Comparison of ENCODE assay signal across 10 cellular contexts in the genomic region with DNA sequence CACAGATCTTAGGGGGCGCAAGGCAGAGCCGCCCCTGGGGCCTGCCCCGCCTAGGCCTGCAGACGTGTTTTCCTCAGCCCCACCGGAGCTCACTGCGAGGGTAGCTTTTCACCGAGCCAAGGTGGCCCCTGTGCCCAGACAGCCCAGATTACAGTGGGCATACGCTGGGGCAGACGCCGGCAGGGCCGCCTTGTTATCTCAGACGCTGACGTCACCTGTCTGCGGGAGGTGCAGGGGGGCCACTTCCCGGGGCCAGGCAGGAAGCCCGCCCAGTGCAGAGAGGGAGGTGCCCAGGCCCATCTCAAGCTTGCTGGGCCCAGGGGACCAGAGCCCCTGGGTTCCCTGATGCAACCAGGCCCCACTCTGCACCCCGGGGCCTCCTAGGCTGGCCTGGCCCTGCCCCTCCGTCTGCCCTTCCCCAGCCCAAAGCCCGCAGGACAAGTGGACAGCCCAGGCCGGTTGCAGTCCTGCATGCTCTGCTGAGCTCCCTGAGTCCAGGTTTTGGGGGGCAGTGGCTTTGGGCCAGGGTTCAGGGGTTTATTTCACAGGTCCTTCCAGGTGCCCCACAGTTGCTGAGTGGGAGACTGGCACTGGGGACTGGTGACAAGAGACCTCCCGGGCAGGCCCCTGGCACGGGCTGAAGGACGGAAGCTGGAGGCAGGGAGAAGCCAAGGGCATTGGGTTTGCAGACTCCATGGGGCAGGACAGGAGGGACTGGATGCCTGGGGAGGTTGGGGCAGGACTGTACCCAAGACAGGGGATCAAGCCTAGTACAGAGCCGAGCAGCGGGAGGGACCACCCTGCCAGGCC. TPM values are rescaled to one million over a fixed set of nuclear protein-coding genes. Genes with fewer than 3 reads are reported as not detected.
DNase-seq lines count a peak whose midpoint lies in the region; ATAC-seq and TF ChIP-seq lines count a peak whose summit lies in the region.
"Had no signal": no experiment of that assay in that cellular context is flagged by ENCODE, and none has a peak within 500 bp of the region (broad histone marks: within the 10 kb centered on the region; RNA-seq: fewer than 3 reads in every experiment).

No MANE protein-coding gene starts in this region.

- H3K4me1 ChIP-seq in SK-N-SH (ENCODE audit: control insufficient read depth in 1 of 2, insufficient read depth in 2 of 2, low read depth in 1 of 2, low read length in 1 of 2) (peaks cover 0 to 27% of the 10 kb centered on the region in 2 experiments; a peak in 1 of 4 replicates), stomach (peaks cover 29 to 50% (median 36%) of the 10 kb centered on the region in 4 donors)
- H3K4me1 ChIP-seq: ascending aorta had no signal

- no peaks in the 10 kb centered on the region for H3F3A ChIP-seq in SK-N-SH (replicated peaks; ENCODE audit: insufficient read depth)

- no peaks in the 10 kb centered on the region for H3K9me3 ChIP-seq in SK-N-SH
- H3K9me3 ChIP-seq in stomach, result no peaks in the 10 kb centered on the region
- H3K9me3 ChIP-seq: ascending aorta had no signal

- TF ChIP-seq EP300 in SK-N-SH (IDR thresholded peaks at IDR 0.05; ENCODE audit: borderline replicate concordance in 1 of 2, low read depth in 1 of 2, low read length in 1 of 2), result no peak
- TF ChIP-seq EP300 in stomach (IDR thresholded peaks at IDR 0.05), result no peak

- 70% methylated on average over 4 of the region's 25 CpGs for WGBS in SK-N-SH (ENCODE audit: low lambda C conversion rate)
- WGBS in stomach, 5 donors, result 48 to 64% (median 51%) methylated on average over 16 to 25 of the region's 25 CpGs

- H3K4me3 ChIP-seq in SK-N-SH (ENCODE audit: low read depth in 2 of 2, low read length in 1 of 2), result no peak overlapping the region
- no peak overlapping the region for H3K4me3 ChIP-seq in stomach
- H3K4me3 ChIP-seq: ascending aorta had no signal

- CTCF ChIA-PET in SK-N-SH (lab: Yijun Ruan, JAX), result interaction anchor here (0.8 to 1.8 kb wide), 3 partner anchors 20 to 51 kb away, joined by 3 to 8 read pairs (median 5); no protein-coding TSS in a partner anchor

- H3K79me2 ChIP-seq in SK-N-SH (ENCODE audit: insufficient read depth), result no peaks in the 10 kb centered on the region

- no peaks in the 10 kb centered on the region for H3K36me3 ChIP-seq in SK-N-SH (replicated peaks in 1 of 2; ENCODE audit: control insufficient read depth in 1 of 2, insufficient read depth in 2 of 2, low read length in 1 of 2)
- no peaks in the 10 kb centered on the region for H3K36me3 ChIP-seq in stomach
- H3K36me3 ChIP-seq: ascending aorta had no signal

- no peaks in the 10 kb centered on the region for H4K20me1 ChIP-seq in SK-N-SH (ENCODE audit: insufficient read depth)

- DNase-seq in SK-N-SH, result peak; percentile 53
- DNase-seq in astrocyte of the hippocampus (ENCODE audit: low read depth, low spot score), result peak; percentile 32
- DNase-seq in left lobe of liver (ENCODE audit: low spot score), result peak; percentile 44
- peak; percentile 71 for DNase-seq in stomach
- DNase-seq: NCI-H1417 treated with DMSO at 0.1 percent for 48 hours had no signal

- H3K9me2 ChIP-seq in SK-N-SH, result no peaks in the 10 kb centered on the region

- H2AFZ ChIP-seq in SK-N-SH (ENCODE audit: low read depth), result no peak overlapping the region

- intact Hi-C loops in stomach (cut with DNase I; ENCODE audit: low total_unique reads), result no loop called here

- no peak for TF ChIP-seq POLR2A in stomach (IDR thresholded peaks at IDR 0.05)

- H3K9ac ChIP-seq in SK-N-SH, result no peak overlapping the region

- H3K27me3 ChIP-seq in SK-N-SH (ENCODE audit: insufficient read depth) (no peaks in the 10 kb centered on the region), stomach (no peaks in the 10 kb centered on the region)
- H3K27me3 ChIP-seq: ascending aorta had no signal

- POLR2A ChIA-PET in SK-N-SH (lab: Yijun Ruan, JAX), result interaction anchor here (1.2 kb wide), 1 partner anchor 40 kb away, joined by 5 read pairs; no protein-coding TSS in a partner anchor

- TF ChIP-seq CTCF in SK-N-SH (IDR thresholded peaks at IDR 0.05) (no peak), stomach (IDR thresholded peaks at IDR 0.05) (no peak)

- no peak for TF ChIP-seq RAD21 in SK-N-SH (IDR thresholded peaks at IDR 0.05; ENCODE audit: low read length)

- ATAC-seq in SK-N-SH treated with all-trans-retinoic acid at 6 μM for 48 hours (no peak), left lobe of liver (no peak), GM21723 (IDR thresholded peaks at IDR 0.05; ENCODE audit: unreplicated experiment) (no peak), HG03280 (IDR thresholded peaks at IDR 0.05; ENCODE audit: unreplicated experiment) (no peak), GM18511 (IDR thresholded peaks at IDR 0.05; ENCODE audit: unreplicated experiment) (no peak)

- H3K27ac ChIP-seq in SK-N-SH (ENCODE audit: low read depth in 2 of 2, low read length in 1 of 2) (peak overlapping the region in 1 of 2 experiments; percentile 50; a peak in 1 of 4 replicates), stomach (peak overlapping the region in 4 of 5 donors; percentile 41 to 75 (median 55))
- H3K27ac ChIP-seq: ascending aorta had no signal

- no peak overlapping the region for H3K4me2 ChIP-seq in SK-N-SH

TF ChIP-seq in SK-N-SH, 30 proteins besides CTCF, POLR2A, EP300 and RAD21:
- TF ChIP-seq YY1 (IDR thresholded peaks at IDR 0.05; ENCODE audit: low read depth), result no peak

TF ChIP-seq in SK-N-SH treated with all-trans-retinoic acid at 6 μM for 48 hours, 23 proteins besides CTCF, POLR2A, EP300 and RAD21 (continues in another document):
- TF ChIP-seq, protein P1, sequence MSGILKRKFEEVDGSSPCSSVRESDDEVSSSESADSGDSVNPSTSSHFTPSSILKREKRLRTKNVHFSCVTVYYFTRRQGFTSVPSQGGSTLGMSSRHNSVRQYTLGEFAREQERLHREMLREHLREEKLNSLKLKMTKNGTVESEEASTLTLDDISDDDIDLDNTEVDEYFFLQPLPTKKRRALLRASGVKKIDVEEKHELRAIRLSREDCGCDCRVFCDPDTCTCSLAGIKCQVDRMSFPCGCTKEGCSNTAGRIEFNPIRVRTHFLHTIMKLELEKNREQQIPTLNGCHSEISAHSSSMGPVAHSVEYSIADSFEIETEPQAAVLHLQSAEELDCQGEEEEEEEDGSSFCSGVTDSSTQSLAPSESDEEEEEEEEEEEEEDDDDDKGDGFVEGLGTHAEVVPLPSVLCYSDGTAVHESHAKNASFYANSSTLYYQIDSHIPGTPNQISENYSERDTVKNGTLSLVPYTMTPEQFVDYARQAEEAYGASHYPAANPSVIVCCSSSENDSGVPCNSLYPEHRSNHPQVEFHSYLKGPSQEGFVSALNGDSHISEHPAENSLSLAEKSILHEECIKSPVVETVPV (CRISPR knock-in tag; IDR thresholded peaks at IDR 0.05), result no peak
- TF ChIP-seq GLIS3 (CRISPR knock-in tag; IDR thresholded peaks at IDR 0.05), result no peak
- TF ChIP-seq, protein P2, sequence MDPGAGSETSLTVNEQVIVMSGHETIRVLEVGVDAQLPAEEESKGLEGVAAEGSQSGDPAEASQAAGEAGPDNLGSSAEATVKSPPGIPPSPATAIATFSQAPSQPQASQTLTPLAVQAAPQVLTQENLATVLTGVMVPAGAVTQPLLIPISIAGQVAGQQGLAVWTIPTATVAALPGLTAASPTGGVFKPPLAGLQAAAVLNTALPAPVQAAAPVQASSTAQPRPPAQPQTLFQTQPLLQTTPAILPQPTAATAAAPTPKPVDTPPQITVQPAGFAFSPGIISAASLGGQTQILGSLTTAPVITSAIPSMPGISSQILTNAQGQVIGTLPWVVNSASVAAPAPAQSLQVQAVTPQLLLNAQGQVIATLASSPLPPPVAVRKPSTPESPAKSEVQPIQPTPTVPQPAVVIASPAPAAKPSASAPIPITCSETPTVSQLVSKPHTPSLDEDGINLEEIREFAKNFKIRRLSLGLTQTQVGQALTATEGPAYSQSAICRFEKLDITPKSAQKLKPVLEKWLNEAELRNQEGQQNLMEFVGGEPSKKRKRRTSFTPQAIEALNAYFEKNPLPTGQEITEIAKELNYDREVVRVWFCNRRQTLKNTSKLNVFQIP (CRISPR knock-in tag; IDR thresholded peaks at IDR 0.05; ENCODE audit: borderline replicate concordance, low read depth), result no peak
- TF ChIP-seq, protein P3, sequence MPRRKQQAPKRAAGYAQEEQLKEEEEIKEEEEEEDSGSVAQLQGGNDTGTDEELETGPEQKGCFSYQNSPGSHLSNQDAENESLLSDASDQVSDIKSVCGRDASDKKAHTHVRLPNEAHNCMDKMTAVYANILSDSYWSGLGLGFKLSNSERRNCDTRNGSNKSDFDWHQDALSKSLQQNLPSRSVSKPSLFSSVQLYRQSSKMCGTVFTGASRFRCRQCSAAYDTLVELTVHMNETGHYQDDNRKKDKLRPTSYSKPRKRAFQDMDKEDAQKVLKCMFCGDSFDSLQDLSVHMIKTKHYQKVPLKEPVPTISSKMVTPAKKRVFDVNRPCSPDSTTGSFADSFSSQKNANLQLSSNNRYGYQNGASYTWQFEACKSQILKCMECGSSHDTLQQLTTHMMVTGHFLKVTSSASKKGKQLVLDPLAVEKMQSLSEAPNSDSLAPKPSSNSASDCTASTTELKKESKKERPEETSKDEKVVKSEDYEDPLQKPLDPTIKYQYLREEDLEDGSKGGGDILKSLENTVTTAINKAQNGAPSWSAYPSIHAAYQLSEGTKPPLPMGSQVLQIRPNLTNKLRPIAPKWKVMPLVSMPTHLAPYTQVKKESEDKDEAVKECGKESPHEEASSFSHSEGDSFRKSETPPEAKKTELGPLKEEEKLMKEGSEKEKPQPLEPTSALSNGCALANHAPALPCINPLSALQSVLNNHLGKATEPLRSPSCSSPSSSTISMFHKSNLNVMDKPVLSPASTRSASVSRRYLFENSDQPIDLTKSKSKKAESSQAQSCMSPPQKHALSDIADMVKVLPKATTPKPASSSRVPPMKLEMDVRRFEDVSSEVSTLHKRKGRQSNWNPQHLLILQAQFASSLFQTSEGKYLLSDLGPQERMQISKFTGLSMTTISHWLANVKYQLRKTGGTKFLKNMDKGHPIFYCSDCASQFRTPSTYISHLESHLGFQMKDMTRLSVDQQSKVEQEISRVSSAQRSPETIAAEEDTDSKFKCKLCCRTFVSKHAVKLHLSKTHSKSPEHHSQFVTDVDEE (CRISPR knock-in tag; IDR thresholded peaks at IDR 0.05), result no peak
- TF ChIP-seq SNAI2 (CRISPR knock-in tag; IDR thresholded peaks at IDR 0.05), result no peak
- no peak for TF ChIP-seq CSDC2 (CRISPR knock-in tag; IDR thresholded peaks at IDR 0.05)
- TF ChIP-seq RARB (CRISPR knock-in tag; IDR thresholded peaks at IDR 0.05), result no peak
- no peak for TF ChIP-seq ESRRG (CRISPR knock-in tag; IDR thresholded peaks at IDR 0.05)
- no peak for TF ChIP-seq ZFP30 (CRISPR knock-in tag; IDR thresholded peaks at IDR 0.05)
- TF ChIP-seq ZNF70 (CRISPR knock-in tag; IDR thresholded peaks at IDR 0.05), result no peak
- no peak for TF ChIP-seq ZC3H10 (CRISPR knock-in tag; IDR thresholded peaks at IDR 0.05)

RNA-seq across cellular contexts. Expression of a gene that starts 38.6 kb away (rescaled TPM):
- polyA plus RNA-seq in SK-N-SH (2012; rRNA removed), result 0.05 TPM in 1 of 2 replicates, not detected in the other
- 0.03 and 0.04 TPM in 2 replicates for polyA plus RNA-seq in SK-N-SH (2012; cell fraction: cytosol; rRNA removed)
- not detected in 2 replicates for polyA plus RNA-seq in SK-N-SH (2012; cell fraction: nucleus; rRNA removed)
- 254 TPM for total RNA-seq in left lobe of liver
- 100 to 1,000 TPM in 1 of 5 donors, 10 to 100 TPM in 3, 1 to 10 TPM in 1; 5.2 to 164 (median 29.2) TPM for total RNA-seq in stomach
- polyA plus RNA-seq in stomach, result 1 to 10 TPM; 3.8 to 9.6 (median 5.2) TPM
